31 cellular contexts compared by ENCODE assay signal in genomic region chr15:70292511-70292760, GRCh38.
"Had no signal": no experiment of that assay in that cellular context is flagged by ENCODE, and none has a peak within 500 bp of the region (broad histone marks: within the 10 kb centered on the region; RNA-seq: fewer than 3 reads in every experiment).

No MANE protein-coding gene starts in this region.

- H3K27me3 Mint-ChIP-seq: activated B cell treated with CpG ODN at 0.5 μM for 24 hours; activated naive CD4-positive, alpha-beta T cell treated with anti-CD3 and anti-CD28 coated beads, Interleukin-2, amount 50 U/mL, for 24 hours; activated naive CD8-positive, alpha-beta T cell; activated T-cell treated with anti-CD3 and anti-CD28 coated beads, Interleukin-2, amount 50 U/mL, for 24 hours had no signal

- H3K4me3 ChIP-seq: ascending aorta had no signal

- H3K27me3 ChIP-seq: ascending aorta had no signal

- H3K4me3 Mint-ChIP-seq: activated B cell treated with CpG ODN at 0.5 μM for 24 hours; activated CD4-positive, alpha-beta memory T cell treated with anti-CD3 and anti-CD28 coated beads, Interleukin-2, amount 10 ng/mL, durations not matched to agents 7 days and 5 days; activated CD4-positive, alpha-beta T cell treated with anti-CD3 and anti-CD28 coated beads, Interleukin-2, amount 10 ng/mL, durations not matched to agents 24 days and 14 days; activated CD8-positive, alpha-beta T cell treated with anti-CD3 and anti-CD28 coated beads, Interleukin-2, amount 10 ng/mL, durations not matched to agents 7 days and 5 days; activated naive CD4-positive, alpha-beta T cell treated with anti-CD3 and anti-CD28 coated beads, Interleukin-2, amount 10 ng/mL, durations not matched to agents 7 days and 5 days; activated naive CD4-positive, alpha-beta T cell treated with anti-CD3 and anti-CD28 coated beads, Interleukin-2, amount 50 U/mL, for 24 hours; activated naive CD8-positive, alpha-beta T cell; activated naive CD8-positive, alpha-beta T cell treated with anti-CD3 and anti-CD28 coated beads, Interleukin-2, amount 10 ng/mL, durations not matched to agents 7 days and 5 days; activated naive CD8-positive, alpha-beta T cell treated with anti-CD3 and anti-CD28 coated beads, Interleukin-2, amount 50 U/mL, for 24 hours; activated T-cell treated with anti-CD3 and anti-CD28 coated beads, Interleukin-2, amount 50 U/mL, for 24 hours; brain; T-helper 1 cell treated with Interleukin-12 subunit alpha and Interleukin-12 subunit beta and Interleukin-4 antibody, amounts not matched to agents 30 μg/mL and 1 μg/mL, for 36 hours; T-helper 2 cell treated with Interferon-gamma antibody and Interleukin-4, amounts not matched to agents 5 μg/mL and 100 μg/mL, for 36 hours had no signal

- H3K36me3 ChIP-seq: ascending aorta had no signal

- H3K4me1 Mint-ChIP-seq: activated CD4-positive, alpha-beta memory T cell treated with anti-CD3 and anti-CD28 coated beads, Interleukin-2, amount 10 ng/mL, durations not matched to agents 7 days and 5 days; activated CD4-positive, alpha-beta T cell treated with anti-CD3 and anti-CD28 coated beads, Interleukin-2, amount 10 ng/mL, durations not matched to agents 24 days and 14 days; activated naive CD4-positive, alpha-beta T cell treated with anti-CD3 and anti-CD28 coated beads, Interleukin-2, amount 10 ng/mL, durations not matched to agents 7 days and 5 days; activated naive CD4-positive, alpha-beta T cell treated with anti-CD3 and anti-CD28 coated beads, Interleukin-2, amount 50 U/mL, for 24 hours had no signal

- H3K36me3 Mint-ChIP-seq: activated naive CD4-positive, alpha-beta T cell treated with anti-CD3 and anti-CD28 coated beads, Interleukin-2, amount 10 ng/mL, durations not matched to agents 7 days and 5 days; activated naive CD4-positive, alpha-beta T cell treated with anti-CD3 and anti-CD28 coated beads, Interleukin-2, amount 50 U/mL, for 24 hours; activated naive CD8-positive, alpha-beta T cell; activated naive CD8-positive, alpha-beta T cell treated with anti-CD3 and anti-CD28 coated beads, Interleukin-2, amount 10 ng/mL, durations not matched to agents 7 days and 5 days; brain had no signal

- H3K9me3 Mint-ChIP-seq: activated B cell treated with CpG ODN at 0.5 μM for 24 hours; activated CD4-positive, alpha-beta memory T cell treated with anti-CD3 and anti-CD28 coated beads, Interleukin-2, amount 10 ng/mL, durations not matched to agents 7 days and 5 days; activated CD4-positive, alpha-beta T cell treated with anti-CD3 and anti-CD28 coated beads, Interleukin-2, amount 10 ng/mL, durations not matched to agents 24 days and 14 days; activated naive CD4-positive, alpha-beta T cell treated with anti-CD3 and anti-CD28 coated beads, Interleukin-2, amount 10 ng/mL, durations not matched to agents 7 days and 5 days; activated naive CD4-positive, alpha-beta T cell treated with anti-CD3 and anti-CD28 coated beads, Interleukin-2, amount 50 U/mL, for 24 hours; activated naive CD8-positive, alpha-beta T cell treated with anti-CD3 and anti-CD28 coated beads, Interleukin-2, amount 10 ng/mL, durations not matched to agents 7 days and 5 days; activated naive CD8-positive, alpha-beta T cell treated with anti-CD3 and anti-CD28 coated beads, Interleukin-2, amount 50 U/mL, for 24 hours; activated T-cell treated with anti-CD3 and anti-CD28 coated beads, Interleukin-2, amount 50 U/mL, for 24 hours; activated T-helper 2 cell treated with anti-CD3 and anti-CD28 coated beads, Interferon-gamma antibody, Interleukin-2, Interleukin-4, amounts not matched to agents 10 μg/mL and 5 μg/mL and 100 μg/mL, durations not matched to agents 14 hours and 24 hours and 36 hours; T-helper 1 cell treated with Interleukin-12 subunit alpha and Interleukin-12 subunit beta and Interleukin-4 antibody, amounts not matched to agents 30 μg/mL and 1 μg/mL, for 36 hours; T-helper 2 cell treated with Interferon-gamma antibody and Interleukin-4, amounts not matched to agents 5 μg/mL and 100 μg/mL, for 36 hours had no signal

- H3K9me3 ChIP-seq: ascending aorta had no signal

- ATAC-seq: activated CD8-positive, alpha-beta T cell treated with anti-CD3 and anti-CD28 coated beads, Interleukin-2, amount 10 ng/mL, durations not matched to agents 7 days and 5 days; activated naive CD8-positive, alpha-beta T cell treated with anti-CD3 and anti-CD28 coated beads, Interleukin-2, amount 50 U/mL, for 24 hours had no signal

- H3K27ac ChIP-seq: ascending aorta had no signal

- H3K27ac Mint-ChIP-seq: activated B cell treated with CpG ODN at 0.5 μM for 24 hours; activated CD4-positive, alpha-beta memory T cell treated with anti-CD3 and anti-CD28 coated beads, Interleukin-2, amount 10 ng/mL, durations not matched to agents 7 days and 5 days; activated CD4-positive, alpha-beta T cell treated with anti-CD3 and anti-CD28 coated beads, Interleukin-2, amount 10 ng/mL, durations not matched to agents 24 days and 14 days; activated CD8-positive, alpha-beta T cell treated with anti-CD3 and anti-CD28 coated beads, Interleukin-2, amount 10 ng/mL, durations not matched to agents 7 days and 5 days; activated naive CD4-positive, alpha-beta T cell treated with anti-CD3 and anti-CD28 coated beads, Interleukin-2, amount 10 ng/mL, durations not matched to agents 7 days and 5 days; activated naive CD4-positive, alpha-beta T cell treated with anti-CD3 and anti-CD28 coated beads, Interleukin-2, amount 50 U/mL, for 24 hours; activated naive CD8-positive, alpha-beta T cell; activated naive CD8-positive, alpha-beta T cell treated with anti-CD3 and anti-CD28 coated beads, Interleukin-2, amount 10 ng/mL, durations not matched to agents 7 days and 5 days; activated naive CD8-positive, alpha-beta T cell treated with anti-CD3 and anti-CD28 coated beads, Interleukin-2, amount 50 U/mL, for 24 hours; activated T-cell treated with anti-CD3 and anti-CD28 coated beads, Interleukin-2, amount 50 U/mL, for 24 hours; activated T-helper 2 cell treated with anti-CD3 and anti-CD28 coated beads, Interferon-gamma antibody, Interleukin-2, Interleukin-4, amounts not matched to agents 10 μg/mL and 5 μg/mL and 100 μg/mL, durations not matched to agents 14 hours and 24 hours and 36 hours; brain; T-helper 1 cell treated with Interleukin-12 subunit alpha and Interleukin-12 subunit beta and Interleukin-4 antibody, amounts not matched to agents 30 μg/mL and 1 μg/mL, for 36 hours; T-helper 2 cell treated with Interferon-gamma antibody and Interleukin-4, amounts not matched to agents 5 μg/mL and 100 μg/mL, for 36 hours had no signal

- DNase-seq: activated B cell treated with CpG ODN at 0.5 μM for 24 hours; activated CD4-positive, alpha-beta memory T cell treated with anti-CD3 and anti-CD28 coated beads, Interleukin-2, amount 10 ng/mL, durations not matched to agents 7 days and 5 days; activated CD4-positive, alpha-beta T cell treated with anti-CD3 and anti-CD28 coated beads for 4 hours; activated CD4-positive, alpha-beta T cell treated with anti-CD3 and anti-CD28 coated beads, Interleukin-2, amount 10 ng/mL, durations not matched to agents 24 days and 14 days; activated CD4-positive, alpha-beta T cell treated with anti-CD3 and anti-CD28 coated beads, Interleukin-2, amount 50 U/mL, for 1 hour; activated CD4-positive, alpha-beta T cell treated with anti-CD3 and anti-CD28 coated beads, Interleukin-2, amount 50 U/mL, for 4 hours; activated CD4-positive, CD25-positive, alpha-beta regulatory T cell treated with anti-CD3 and anti-CD28 coated beads, Interleukin-2, amount 50 U/mL, for 72 hours; activated CD8-positive, alpha-beta memory T cell treated with anti-CD3 and anti-CD28 coated beads, Interleukin-2, amount 50 U/mL, for 48 hours; activated CD8-positive, alpha-beta T cell treated with anti-CD3 and anti-CD28 coated beads, Interleukin-2, amount 10 ng/mL, durations not matched to agents 7 days and 5 days; activated effector memory CD4-positive, alpha-beta T cell treated with Interleukin-2 at 50 U/mL for 16 hours; activated gamma-delta T cell; activated naive CD4-positive, alpha-beta T cell treated with anti-CD3 and anti-CD28 coated beads, Interleukin-2, amount 10 ng/mL, durations not matched to agents 7 days and 5 days; activated naive CD4-positive, alpha-beta T cell treated with Interleukin-2 at 50 U/mL for 16 hours; activated naive CD8-positive, alpha-beta T cell treated with anti-CD3 and anti-CD28 coated beads, Interleukin-2, amount 10 ng/mL, durations not matched to agents 7 days and 5 days; activated naive CD8-positive, alpha-beta T cell treated with anti-CD3 and anti-CD28 coated beads, Interleukin-2, amount 50 U/mL, for 24 hours; activated T-cell treated with anti-CD3 and anti-CD28 coated beads, Interleukin-2, amount 50 U/mL, for 24 hours; activated T-cell treated with anti-CD3 and anti-CD28 coated beads, Interleukin-2, amount 50 U/mL, for 48 hours; amygdala; anterior cingulate cortex; central memory CD4-positive, alpha-beta T cell; T-helper 1 cell; T-helper 2 cell; T-helper 9 cell had no signal

- FAIRE-seq: TTC549 had no signal
